In the genomic region with DNA sequence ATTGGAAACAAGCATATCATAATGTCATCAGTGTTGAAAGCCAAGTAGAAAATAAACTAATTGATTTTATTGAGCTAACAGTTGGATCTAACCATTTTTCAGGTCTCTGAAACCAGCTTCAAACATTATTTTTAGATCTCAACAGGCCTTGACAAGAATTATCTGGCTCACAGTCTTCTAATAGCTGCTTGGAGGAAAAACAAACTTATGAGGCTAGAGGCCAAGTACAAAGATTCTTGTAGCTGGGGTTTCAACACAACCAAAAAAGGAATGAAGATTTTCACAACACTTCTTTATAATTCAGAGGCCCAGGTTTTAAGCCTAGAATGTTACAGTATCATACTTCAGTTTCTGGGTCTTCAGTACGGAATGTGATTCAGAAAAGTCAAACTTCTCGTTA, we compare ENCODE assay signal across 13 cellular contexts. TPM values are rescaled to one million over a fixed set of nuclear protein-coding genes. Genes with fewer than 3 reads are reported as not detected.
A peak's percentile ranks its signal among the peaks of the same experiment; 100 is the strongest.
DNase-seq lines count a peak whose midpoint lies in the region; ATAC-seq and TF ChIP-seq lines count a peak whose summit lies in the region.
"Had no signal": no experiment of that assay in that cellular context is flagged by ENCODE, and none has a peak within 500 bp of the region (broad histone marks: within the 10 kb centered on the region; RNA-seq: fewer than 3 reads in every experiment).

No MANE protein-coding gene starts in this region.

- ATAC-seq in heart right ventricle (no peak), HG03108 (IDR thresholded peaks at IDR 0.05; ENCODE audit: unreplicated experiment) (no peak)

- H3K36me3 Mint-ChIP-seq in MCF 10A (ENCODE audit: insufficient read depth, unreplicated experiment): no peaks in the 10 kb centered on the region

- H3K4me1 ChIP-seq in heart right ventricle (peaks cover 0 to 72% (median 54%) of the 10 kb centered on the region in 9 donors), urinary bladder (ENCODE audit: insufficient read depth) (no peaks in the 10 kb centered on the region)

- no peaks in the 10 kb centered on the region for H3K9me3 ChIP-seq in heart right ventricle

- H3K36me3 ChIP-seq in heart right ventricle: no peaks in the 10 kb centered on the region
- no peaks in the 10 kb centered on the region for H3K36me3 ChIP-seq in urinary bladder (ENCODE audit: insufficient read depth)

- intact Hi-C loops in MCF 10A (cut with micrococcal nuclease) (no loop called here), heart right ventricle (cut with DNase I) (loop anchor here in 1 of 10 donors (10.0 kb wide), 1 partner anchor 1182 kb away; a partner anchor contains a TSS)

- no peaks in the 10 kb centered on the region for H3K9me3 Mint-ChIP-seq in MCF 10A (ENCODE audit: unreplicated experiment)
- H3K9me3 Mint-ChIP-seq: activated B cell treated with CpG ODN at 0.5 μM for 24 hours; CD4-positive, alpha-beta memory T cell had no signal

- POLR2A ChIA-PET in MCF 10A (lab: Yijun Ruan, JAX): interaction anchor here (0.6 to 6.1 kb wide), 6 partner anchors 9 to 1132 kb away, joined by 3 to 47 read pairs (median 4); a partner anchor contains a TSS

- 48 to 62% methylated on average over 2 of the region's 2 CpGs for WGBS in heart right ventricle, 2 donors
- 31% methylated on average over 2 of the region's 2 CpGs for WGBS in urinary bladder

- TF ChIP-seq CTCF in MCF 10A (IDR thresholded peaks at IDR 0.05; ENCODE audit: unreplicated experiment) (no peak), heart right ventricle (IDR thresholded peaks at IDR 0.05) (no peak)

- H3K27ac ChIP-seq in heart right ventricle: peak overlapping the region; percentile 24 to 79 (median 54)
- H3K27ac ChIP-seq in urinary bladder (ENCODE audit: low read depth): peak overlapping the region; percentile 73
- H3K27ac ChIP-seq: KMS-11 had no signal

- H3K27ac Mint-ChIP-seq in MCF 10A (ENCODE audit: low read depth, unreplicated experiment): peak overlapping the region; percentile 85
- H3K27ac Mint-ChIP-seq: activated B cell treated with CpG ODN at 0.5 μM for 24 hours; CD4-positive, alpha-beta memory T cell had no signal

- CTCF ChIA-PET in MCF 10A (lab: Yijun Ruan, JAX): interaction anchor here (0.7 to 1.9 kb wide), 4 partner anchors 44 to 1128 kb away, joined by 3 to 10 read pairs (median 5); a partner anchor contains a TSS

- peak overlapping the region; percentile 14 for H3K4me3 Mint-ChIP-seq in MCF 10A (ENCODE audit: unreplicated experiment)
- H3K4me3 Mint-ChIP-seq: activated B cell treated with CpG ODN at 0.5 μM for 24 hours had no signal

- H3K4me3 ChIP-seq in heart right ventricle (no peak overlapping the region), urinary bladder (ENCODE audit: low read depth, low read length) (no peak overlapping the region)

- no peaks in the 10 kb centered on the region for H3K27me3 Mint-ChIP-seq in MCF 10A (ENCODE audit: insufficient read depth, unreplicated experiment)
- H3K27me3 Mint-ChIP-seq: activated B cell treated with CpG ODN at 0.5 μM for 24 hours; CD4-positive, alpha-beta memory T cell had no signal

- H3K27me3 ChIP-seq in heart right ventricle: no peaks in the 10 kb centered on the region

- peaks cover 10% of the 10 kb centered on the region for H3K4me1 Mint-ChIP-seq in MCF 10A (ENCODE audit: insufficient read depth, unreplicated experiment)

- no TSS peak for BruUV-seq in MCF 10A (replicated peaks; lab: Mats Ljungman, UMichigan)

- DNase-seq in MCF 10A (ENCODE audit: unreplicated experiment): peak; percentile 29
- no peak for DNase-seq in heart right ventricle
- peak; percentile 24 for DNase-seq in pons (ENCODE audit: low spot score)
- no peak for DNase-seq in NCI-H524 (lab: John Stamatoyannopoulos, UW)
- no peak for DNase-seq in superior temporal gyrus (ENCODE audit: extremely low spot score)
- DNase-seq: activated B cell treated with CpG ODN at 0.5 μM for 24 hours; activated T-cell treated with anti-CD3 and anti-CD28 coated beads for 4 hours; amniotic stem cell; CD4-positive, alpha-beta memory T cell; NCI-H2029 had no signal

RNA-seq across cellular contexts. Expression of a gene that starts 3.7 kb away (rescaled TPM):
- total RNA-seq in MCF 10A (2022) (5.1 and 8.3 TPM in 2 replicates), heart right ventricle (10 to 100 TPM; 11.2 to 16.8 (median 12.7) TPM), urinary bladder (24.4 TPM)
- polyA plus RNA-seq in heart right ventricle (10 to 100 TPM in 1 of 2 donors, 1 to 10 TPM in 1; 6.0 to 30.2 TPM), urinary bladder (21.0 TPM)

Comparison
In these comparisons a context has a peak if more than half of its experiments do, and no peak if none do; other contexts are left out.
1. DNase-seq: peak in MCF 10A (single experiment) and pons (single experiment); none in heart right ventricle (0 of 2), NCI-H524 (0 of 2) and superior temporal gyrus (single experiment).